Comparison of ENCODE assay signal across 29 cellular contexts in the genomic region with DNA sequence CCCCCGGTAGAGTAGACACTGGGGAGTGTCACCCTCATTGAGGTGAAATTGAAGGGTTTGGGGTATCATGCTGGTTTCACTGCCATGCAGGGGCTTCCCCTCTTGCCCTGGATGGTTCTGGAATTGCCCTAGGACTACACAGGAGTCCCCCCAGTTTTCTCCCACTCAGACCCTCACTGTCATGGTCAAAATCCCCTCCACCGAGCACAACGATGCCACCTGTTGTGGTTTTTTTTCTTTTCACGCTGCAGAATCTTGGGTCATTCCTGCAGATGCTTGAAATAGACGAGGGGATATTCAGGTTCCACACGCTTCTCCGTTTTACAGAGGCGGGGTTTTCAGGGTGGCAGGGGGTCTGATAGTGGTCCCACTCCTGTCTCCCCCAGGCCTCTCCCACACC.
"Had no signal": no experiment of that assay in that cellular context is flagged by ENCODE, and none has a peak within 500 bp of the region (broad histone marks: within the 10 kb centered on the region; RNA-seq: fewer than 3 reads in every experiment).

No MANE protein-coding gene starts in this region.

- H3K4me1 Mint-ChIP-seq: neural crest cell; stimulated activated effector memory CD8-positive, alpha-beta T cell treated with anti-CD3 and anti-CD28 coated beads, Interleukin-12 subunit alpha, Interleukin-12 subunit beta, amount 100 ng/mL, for 72 hours; stimulated activated naive CD8-positive, alpha-beta T cell treated with anti-CD3 and anti-CD28 coated beads, Interleukin-15, amount 100 ng/mL, for 72 hours had no signal

- H3K36me3 Mint-ChIP-seq: naive thymus-derived CD8-positive, alpha-beta T cell; natural killer cell treated with Interleukin-12 subunit alpha and Interleukin-12 subunit beta and Interleukin-15 and Interleukin-18, amount 100 ng/mL, for 72 hours; stimulated activated effector memory CD8-positive, alpha-beta T cell treated with anti-CD3 and anti-CD28 coated beads, Interleukin-12 subunit alpha, Interleukin-12 subunit beta, amount 100 ng/mL, for 72 hours; type B pancreatic cell had no signal

- H3K9me3 Mint-ChIP-seq: naive B cell; naive thymus-derived CD8-positive, alpha-beta T cell; natural killer cell treated with Interleukin-12 subunit alpha and Interleukin-12 subunit beta and Interleukin-15 and Interleukin-18, amount 100 ng/mL, for 72 hours; nephron progenitor cell; neural crest cell; stimulated activated effector memory CD8-positive, alpha-beta T cell treated with anti-CD3 and anti-CD28 coated beads, Interleukin-12 subunit alpha, Interleukin-12 subunit beta, amount 100 ng/mL, for 72 hours; stimulated activated naive CD8-positive, alpha-beta T cell treated with anti-CD3 and anti-CD28 coated beads, Interleukin-15, amount 100 ng/mL, for 72 hours; type B pancreatic cell had no signal

- H3K9me3 ChIP-seq: ovary, psoas muscle, right lobe of liver, sigmoid colon, suprapubic skin, testis, tibial artery, upper lobe of right lung, uterus had no signal

- H3K79me2 ChIP-seq: parathyroid adenoma had no signal

- ATAC-seq: naive thymus-derived CD8-positive, alpha-beta T cell; natural killer cell treated with Interleukin-12 subunit alpha and Interleukin-12 subunit beta and Interleukin-15 and Interleukin-18, amount 100 ng/mL, for 72 hours; psoas muscle; right cardiac atrium; right lobe of liver; stimulated activated effector memory CD8-positive, alpha-beta T cell treated with anti-CD3 and anti-CD28 coated beads, Interleukin-12 subunit alpha, Interleukin-12 subunit beta, amount 100 ng/mL, for 72 hours; stimulated activated naive CD8-positive, alpha-beta T cell treated with anti-CD3 and anti-CD28 coated beads, Interleukin-15, amount 100 ng/mL, for 72 hours; stimulated activated naive CD8-positive, alpha-beta T cell treated with anti-CD3 and anti-CD28 coated beads, Interleukin-15, Interleukin-2, amounts not matched to agents 100 U/mL and 50 U/mL, for 24 hours; upper lobe of right lung had no signal

- H3K36me3 ChIP-seq: ovary, right lobe of liver, sigmoid colon, suprapubic skin, tibial artery, upper lobe of right lung, uterus had no signal

- H3K4me3 Mint-ChIP-seq: naive B cell; naive thymus-derived CD8-positive, alpha-beta T cell; natural killer cell treated with Interleukin-12 subunit alpha and Interleukin-12 subunit beta and Interleukin-15 and Interleukin-18, amount 100 ng/mL, for 72 hours; nephron progenitor cell; neural crest cell; stimulated activated effector memory CD8-positive, alpha-beta T cell treated with anti-CD3 and anti-CD28 coated beads, Interleukin-12 subunit alpha, Interleukin-12 subunit beta, amount 100 ng/mL, for 72 hours; stimulated activated naive CD8-positive, alpha-beta T cell treated with anti-CD3 and anti-CD28 coated beads, Interleukin-15, amount 100 ng/mL, for 72 hours; type B pancreatic cell had no signal

- H3K27ac Mint-ChIP-seq: naive thymus-derived CD8-positive, alpha-beta T cell; natural killer cell treated with Interleukin-12 subunit alpha and Interleukin-12 subunit beta and Interleukin-15 and Interleukin-18, amount 100 ng/mL, for 72 hours; nephron progenitor cell; progenitor cell of endocrine pancreas; stimulated activated effector memory CD8-positive, alpha-beta T cell treated with anti-CD3 and anti-CD28 coated beads, Interleukin-12 subunit alpha, Interleukin-12 subunit beta, amount 100 ng/mL, for 72 hours; stimulated activated naive CD8-positive, alpha-beta T cell treated with anti-CD3 and anti-CD28 coated beads, Interleukin-15, amount 100 ng/mL, for 72 hours; type B pancreatic cell had no signal

- H3K9ac ChIP-seq: parathyroid adenoma had no signal

- DNase-seq: naive B cell; nephron progenitor cell; occipital lobe; ovary; right cardiac atrium; right lobe of liver; sigmoid colon; small intestine; stimulated activated CD4-positive, alpha-beta T cell treated with anti-CD3 and anti-CD28 coated beads, Interleukin-15, amount 100 ng/mL, for 24 hours; stimulated activated CD4-positive, alpha-beta T cell treated with anti-CD3 and anti-CD28 coated beads, Interleukin-2, amount 100 ng/mL, for 24 hours; stimulated activated CD4-positive, alpha-beta T cell treated with anti-CD3 and anti-CD28 coated beads, Interleukin-2, amount 100 ng/mL, for 48 hours; stimulated activated CD4-positive, alpha-beta T cell treated with anti-CD3 and anti-CD28 coated beads, Interleukin-4, amount 100 ng/mL, for 24 hours; stimulated activated naive CD4-positive, alpha-beta T cell; stimulated activated naive CD8-positive, alpha-beta T cell treated with anti-CD3 and anti-CD28 coated beads, Interleukin-15, amount 100 ng/mL, for 72 hours; stimulated activated naive CD8-positive, alpha-beta T cell treated with anti-CD3 and anti-CD28 coated beads, Interleukin-15, Interleukin-2, amounts not matched to agents 100 U/mL and 50 U/mL, for 24 hours; substantia nigra; testis; tibial artery; upper lobe of right lung; uterus had no signal

- H3K27ac ChIP-seq: ovary, parathyroid adenoma, psoas muscle, right lobe of liver, sigmoid colon, suprapubic skin, testis, tibial artery, upper lobe of right lung, uterus had no signal

- H2AFZ ChIP-seq: parathyroid adenoma had no signal

- H3K4me1 ChIP-seq: parathyroid adenoma, psoas muscle, right lobe of liver, sigmoid colon, suprapubic skin, testis, tibial artery, upper lobe of right lung, uterus had no signal

- H3K27me3 ChIP-seq: ovary, right lobe of liver, sigmoid colon, testis, uterus had no signal

- H3K4me3 ChIP-seq: ovary, psoas muscle, right lobe of liver, sigmoid colon, suprapubic skin, testis, tibial artery, upper lobe of right lung, uterus had no signal
